Comparison of ENCODE assay signal across 27 cellular contexts in the genomic region with DNA sequence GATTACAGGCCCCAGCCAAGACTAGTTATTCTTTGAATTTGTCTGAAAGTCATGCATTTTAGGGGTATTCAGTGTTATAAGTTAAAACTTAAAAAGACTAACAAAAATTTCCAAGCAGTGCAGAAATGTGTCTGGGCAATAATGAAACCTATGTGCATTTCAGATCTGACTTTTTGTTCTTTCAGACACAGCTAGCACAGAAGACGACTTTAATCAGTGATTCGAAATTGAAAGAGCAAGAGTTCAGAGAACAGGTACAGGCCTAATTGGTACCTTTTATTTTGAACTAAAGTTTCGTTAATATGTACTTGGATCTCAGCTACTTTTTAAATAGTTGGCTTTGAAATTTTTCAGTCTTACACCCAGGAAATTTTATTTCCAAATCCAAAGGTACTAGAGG.
"Had no signal": no experiment of that assay in that cellular context is flagged by ENCODE, and none has a peak within 500 bp of the region (broad histone marks: within the 10 kb centered on the region; RNA-seq: fewer than 3 reads in every experiment).

No MANE protein-coding gene starts in this region.

- H3K4me3 ChIP-seq: ascending aorta, breast epithelium, cardiac muscle cell, colonic mucosa had no signal

- H3K9me3 Mint-ChIP-seq: activated CD4-positive, alpha-beta memory T cell treated with anti-CD3 and anti-CD28 coated beads, Interleukin-2, amount 10 ng/mL, durations not matched to agents 7 days and 5 days; activated CD4-positive, alpha-beta T cell treated with anti-CD3 and anti-CD28 coated beads, Interleukin-2, amount 10 ng/mL, durations not matched to agents 7 days and 5 days; activated naive CD4-positive, alpha-beta T cell treated with anti-CD3 and anti-CD28 coated beads, Interleukin-2, amount 10 ng/mL, durations not matched to agents 7 days and 5 days; activated naive CD4-positive, alpha-beta T cell treated with anti-CD3 and anti-CD28 coated beads, Interleukin-2, amount 50 U/mL, for 72 hours; activated naive CD8-positive, alpha-beta T cell treated with anti-CD3 and anti-CD28 coated beads, Interleukin-2, amount 10 ng/mL, durations not matched to agents 7 days and 5 days; activated T-cell treated with anti-CD3 and anti-CD28 coated beads, Interleukin-2, amount 50 U/mL, for 24 hours; activated T-helper 1 cell treated with anti-CD3 and anti-CD28 coated beads, Interleukin-12 subunit alpha, Interleukin-12 subunit beta, Interleukin-2, Interleukin-4 antibody, amounts not matched to agents 30 ng/mL and 10 ng/mL and 1 ng/mL, durations not matched to agents 14 hours and 24 hours and 36 hours had no signal

- DNase-seq: activated CD4-positive, alpha-beta memory T cell treated with anti-CD3 and anti-CD28 coated beads, Interleukin-2, amount 10 ng/mL, durations not matched to agents 7 days and 5 days; activated CD4-positive, alpha-beta T cell treated with anti-CD3 and anti-CD28 coated beads for 1 hour; activated CD4-positive, alpha-beta T cell treated with anti-CD3 and anti-CD28 coated beads for 4 hours; activated CD4-positive, alpha-beta T cell treated with anti-CD3 and anti-CD28 coated beads, Interleukin-2, amount 10 ng/mL, durations not matched to agents 7 days and 5 days; activated CD4-positive, alpha-beta T cell treated with anti-CD3 and anti-CD28 coated beads, Interleukin-2, amount 50 U/mL, for 4 hours; activated CD8-positive, alpha-beta memory T cell treated with anti-CD3 and anti-CD28 coated beads, Interleukin-2, amount 50 U/mL, for 48 hours; activated gamma-delta T cell; activated naive CD4-positive, alpha-beta T cell; activated naive CD4-positive, alpha-beta T cell treated with anti-CD3 and anti-CD28 coated beads, Interleukin-2, amount 10 ng/mL, durations not matched to agents 7 days and 5 days; activated naive CD8-positive, alpha-beta T cell treated with anti-CD3 and anti-CD28 coated beads, Interleukin-2, amount 10 ng/mL, durations not matched to agents 7 days and 5 days; activated T-cell treated with anti-CD3 and anti-CD28 coated beads for 4 hours; activated T-cell treated with anti-CD3 and anti-CD28 coated beads, Interleukin-2, amount 50 U/mL, for 24 hours; central memory CD4-positive, alpha-beta T cell; cerebellar nuclear complex; colonic mucosa; effector CD8-positive, alpha-beta T cell; foreskin fibroblast; head of caudate nucleus; T-helper 1 cell; T-helper 2 cell had no signal

- H3K4me3 Mint-ChIP-seq: activated CD4-positive, alpha-beta memory T cell treated with anti-CD3 and anti-CD28 coated beads, Interleukin-2, amount 10 ng/mL, durations not matched to agents 7 days and 5 days; activated CD4-positive, alpha-beta T cell treated with anti-CD3 and anti-CD28 coated beads, Interleukin-2, amount 10 ng/mL, durations not matched to agents 7 days and 5 days; activated naive CD4-positive, alpha-beta T cell treated with anti-CD3 and anti-CD28 coated beads, Interleukin-2, amount 10 ng/mL, durations not matched to agents 7 days and 5 days; activated naive CD8-positive, alpha-beta T cell treated with anti-CD3 and anti-CD28 coated beads, Interleukin-2, amount 10 ng/mL, durations not matched to agents 7 days and 5 days; activated T-cell treated with anti-CD3 and anti-CD28 coated beads, Interleukin-2, amount 50 U/mL, for 24 hours; activated T-helper 1 cell treated with anti-CD3 and anti-CD28 coated beads, Interleukin-12 subunit alpha, Interleukin-12 subunit beta, Interleukin-2, Interleukin-4 antibody, amounts not matched to agents 30 ng/mL and 10 ng/mL and 1 ng/mL, durations not matched to agents 14 hours and 24 hours and 36 hours; brain had no signal

- H3K9me3 ChIP-seq: breast epithelium, colonic mucosa had no signal

- H3K27ac Mint-ChIP-seq: activated naive CD4-positive, alpha-beta T cell treated with anti-CD3 and anti-CD28 coated beads, Interleukin-2, amount 10 ng/mL, durations not matched to agents 7 days and 5 days; activated naive CD8-positive, alpha-beta T cell treated with anti-CD3 and anti-CD28 coated beads, Interleukin-2, amount 10 ng/mL, durations not matched to agents 7 days and 5 days; activated T-cell treated with anti-CD3 and anti-CD28 coated beads, Interleukin-2, amount 50 U/mL, for 24 hours; activated T-helper 1 cell treated with anti-CD3 and anti-CD28 coated beads, Interleukin-12 subunit alpha, Interleukin-12 subunit beta, Interleukin-2, Interleukin-4 antibody, amounts not matched to agents 30 ng/mL and 10 ng/mL and 1 ng/mL, durations not matched to agents 14 hours and 24 hours and 36 hours; brain had no signal

- ATAC-seq: activated naive CD4-positive, alpha-beta T cell treated with anti-CD3 and anti-CD28 coated beads, Interleukin-2, amount 50 U/mL, for 72 hours; esophagus mucosa had no signal

- H3K27me3 Mint-ChIP-seq: activated CD4-positive, alpha-beta memory T cell treated with anti-CD3 and anti-CD28 coated beads, Interleukin-2, amount 10 ng/mL, durations not matched to agents 7 days and 5 days; activated CD4-positive, alpha-beta T cell treated with anti-CD3 and anti-CD28 coated beads, Interleukin-2, amount 10 ng/mL, durations not matched to agents 7 days and 5 days; activated naive CD4-positive, alpha-beta T cell treated with anti-CD3 and anti-CD28 coated beads, Interleukin-2, amount 10 ng/mL, durations not matched to agents 7 days and 5 days; activated naive CD8-positive, alpha-beta T cell treated with anti-CD3 and anti-CD28 coated beads, Interleukin-2, amount 10 ng/mL, durations not matched to agents 7 days and 5 days; activated T-cell treated with anti-CD3 and anti-CD28 coated beads, Interleukin-2, amount 50 U/mL, for 24 hours; brain had no signal

- H3K4me1 ChIP-seq: ascending aorta, breast epithelium, colonic mucosa had no signal

- H3K27ac ChIP-seq: ascending aorta, breast epithelium, cardiac muscle cell had no signal

- H3K4me1 Mint-ChIP-seq: brain had no signal

- H3K27me3 ChIP-seq: ascending aorta, breast epithelium, cardiac muscle cell, colonic mucosa had no signal
